ENCODE assay signal across 15 cellular contexts in genomic region chr6:21886601-21887091, GRCh38.
DNase-seq lines count a peak whose midpoint lies in the region; ATAC-seq and TF ChIP-seq lines count a peak whose summit lies in the region.
"Had no signal": no experiment of that assay in that cellular context is flagged by ENCODE, and none has a peak within 500 bp of the region (broad histone marks: within the 10 kb centered on the region; RNA-seq: fewer than 3 reads in every experiment).

No MANE protein-coding gene starts in this region.

- H3K9me3 ChIP-seq in SJSA1 (replicated peaks) (no peaks in the 10 kb centered on the region; the same call in 1 of the 2 replicates), stomach (no peaks in the 10 kb centered on the region)
- H3K9me3 ChIP-seq: lower lobe of right lung, ovary had no signal

- no peak for TF ChIP-seq CTCF in stomach (IDR thresholded peaks at IDR 0.05)

- TF ChIP-seq EP300 in stomach (IDR thresholded peaks at IDR 0.05): no peak

- H3K27ac Mint-ChIP-seq in activated CD4-positive, alpha-beta memory T cell treated with anti-CD3 and anti-CD28 coated beads, Interleukin-2, amount 10 ng/mL, durations not matched to agents 7 days and 5 days: no peak overlapping the region
- H3K27ac Mint-ChIP-seq: T-cell had no signal

- no peaks in the 10 kb centered on the region for H3K4me1 Mint-ChIP-seq in activated CD4-positive, alpha-beta memory T cell treated with anti-CD3 and anti-CD28 coated beads, Interleukin-2, amount 10 ng/mL, durations not matched to agents 7 days and 5 days

- no peak for TF ChIP-seq POLR2A in stomach (IDR thresholded peaks at IDR 0.05)

- H3K4me3 Mint-ChIP-seq in activated CD4-positive, alpha-beta memory T cell treated with anti-CD3 and anti-CD28 coated beads, Interleukin-2, amount 10 ng/mL, durations not matched to agents 7 days and 5 days: no peak overlapping the region
- H3K4me3 Mint-ChIP-seq: T-cell had no signal

- ATAC-seq in HG03571 (IDR thresholded peaks at IDR 0.05; ENCODE audit: unreplicated experiment): no peak
- ATAC-seq: T-cell had no signal

- H3K36me3 ChIP-seq in SJSA1: no peaks in the 10 kb centered on the region
- no peaks in the 10 kb centered on the region for H3K36me3 ChIP-seq in stomach
- H3K36me3 ChIP-seq: lower lobe of right lung, ovary had no signal

- POLR2A ChIA-PET in activated CD4-positive, alpha-beta memory T cell treated with anti-CD3 and anti-CD28 coated beads, Interleukin-2, amount 10 ng/mL, durations not matched to agents 7 days and 5 days (lab: Charles Lee): no interaction called here

- peak overlapping the region; percentile 47 for H3K27ac ChIP-seq in SJSA1
- peak overlapping the region in 4 of 5 donors; percentile 20 to 69 (median 58) for H3K27ac ChIP-seq in stomach

- no peaks in the 10 kb centered on the region for H3K27me3 Mint-ChIP-seq in activated CD4-positive, alpha-beta memory T cell treated with anti-CD3 and anti-CD28 coated beads, Interleukin-2, amount 10 ng/mL, durations not matched to agents 7 days and 5 days
- H3K27me3 Mint-ChIP-seq: T-cell had no signal

- H3K27me3 ChIP-seq in SJSA1 (replicated peaks): no peaks in the 10 kb centered on the region
- H3K27me3 ChIP-seq in stomach: no peaks in the 10 kb centered on the region
- H3K27me3 ChIP-seq: ovary had no signal

- H3K9me3 Mint-ChIP-seq in activated CD4-positive, alpha-beta memory T cell treated with anti-CD3 and anti-CD28 coated beads, Interleukin-2, amount 10 ng/mL, durations not matched to agents 7 days and 5 days: peaks cover 7% of the 10 kb centered on the region

- no peaks in the 10 kb centered on the region for H3K36me3 Mint-ChIP-seq in activated CD4-positive, alpha-beta memory T cell treated with anti-CD3 and anti-CD28 coated beads, Interleukin-2, amount 10 ng/mL, durations not matched to agents 7 days and 5 days (ENCODE audit: low read depth)
- H3K36me3 Mint-ChIP-seq: T-cell had no signal

- DNase-seq in GM04504 (ENCODE audit: low read depth): peak; percentile 4
- peak in 1 of 2 experiments; percentile 46 for DNase-seq in SJSA1 (ENCODE audit: low read depth in 1 of 2, low spot score in 2 of 2)
- peak; percentile 7 for DNase-seq in globus pallidus (ENCODE audit: low spot score)
- DNase-seq in stomach: no peak
- no peak for DNase-seq in NK-92 (lab: John Stamatoyannopoulos, UW; ENCODE audit: unreplicated experiment)
- no peak for DNase-seq in activated CD4-positive, alpha-beta memory T cell treated with anti-CD3 and anti-CD28 coated beads, Interleukin-2, amount 10 ng/mL, durations not matched to agents 7 days and 5 days
- DNase-seq in UCSD-AML1 (lab: John Stamatoyannopoulos, UW; ENCODE audit: unreplicated experiment): no peak
- DNase-seq: activated CD4-positive, alpha-beta T cell treated with anti-CD3 and anti-CD28 coated beads, Interleukin-2, amount 50 U/mL, for 4 hours; lower lobe of right lung; NCI-H1436 treated with DMSO at 0.1 percent for 48 hours; stimulated activated CD4-positive, alpha-beta T cell treated with anti-CD3 and anti-CD28 coated beads, Interleukin-4, amount 100 ng/mL, for 1 hour; stimulated activated naive CD4-positive, alpha-beta T cell treated with Interleukin-2 at 50 U/mL for 16 hours; T-cell had no signal

- WGBS in stomach, 5 donors: 37 to 49% (median 45%) methylated on average over 3 of the region's 3 CpGs

- H3K4me1 ChIP-seq in SJSA1 (replicated peaks) (peaks cover 40% of the 10 kb centered on the region), stomach (peaks cover 19 to 39% (median 27%) of the 10 kb centered on the region in 4 donors)

- H3K4me3 ChIP-seq in SJSA1 (no peak overlapping the region), stomach (no peak overlapping the region)
- H3K4me3 ChIP-seq: lower lobe of right lung, ovary had no signal

- intact Hi-C loops in stomach (cut with DNase I; ENCODE audit: low total_unique reads): no loop called here

- CTCF ChIA-PET in activated CD4-positive, alpha-beta memory T cell treated with anti-CD3 and anti-CD28 coated beads, Interleukin-2, amount 10 ng/mL, durations not matched to agents 7 days and 5 days (lab: Charles Lee): no interaction called here

Comparison
In these comparisons a context has a peak if more than half of its experiments do, and no peak if none do; other contexts are left out.
1. DNase-seq: peak in GM04504 (single experiment) and globus pallidus (single experiment); none in stomach (single experiment), NK-92 (single experiment), activated CD4-positive, alpha-beta memory T cell treated with anti-CD3 and anti-CD28 coated beads, Interleukin-2, amount 10 ng/mL, durations not matched to agents 7 days and 5 days (single experiment) and UCSD-AML1 (single experiment).